ENCODE assay signal across 10 cellular contexts in genomic region chr2:98771771-98772521, GRCh38. TPM values are rescaled to one million over a fixed set of nuclear protein-coding genes. Genes with fewer than 3 reads are reported as not detected.
DNase-seq lines count a peak whose midpoint lies in the region; ATAC-seq, FAIRE-seq and TF ChIP-seq lines count a peak whose summit lies in the region.
"Had no signal": no experiment of that assay in that cellular context is flagged by ENCODE, and none has a peak within 500 bp of the region (broad histone marks: within the 10 kb centered on the region; RNA-seq: fewer than 3 reads in every experiment).

No MANE protein-coding gene starts in this region.

- FAIRE-seq in GM12892 (lab: Jason Lieb, UNC) (peak; percentile 89), RCC 7860 (lab: Jason Lieb, UNC) (peak; percentile 82), astrocyte (lab: Jason Lieb, UNC) (no peak)
- FAIRE-seq: bronchial epithelial cell, GM18507 had no signal

- H3K4me3 ChIP-seq in astrocyte (ENCODE audit: insufficient read depth, low read depth, low read length) (no peak overlapping the region), ascending aorta (no peak overlapping the region), sigmoid colon (no peak overlapping the region)

- H3K4me2 ChIP-seq in astrocyte (ENCODE audit: low read length): no peak overlapping the region

- H4K20me1 ChIP-seq in astrocyte (ENCODE audit: insufficient read depth, low read length): no peaks in the 10 kb centered on the region

- TF ChIP-seq POLR2A in GM12892 (IDR thresholded peaks at IDR 0.05; ENCODE audit: low read depth, low read length): peak; percentile 53; the same call in 1 of the 2 replicates
- TF ChIP-seq POLR2A in sigmoid colon (IDR thresholded peaks at IDR 0.05): no peak

- TF ChIP-seq CTCF in astrocyte (IDR thresholded peaks at IDR 0.05; ENCODE audit: insufficient read depth, low read depth, low read length) (no peak), omental fat pad (IDR thresholded peaks at IDR 0.05) (no peak), ascending aorta (IDR thresholded peaks at IDR 0.05) (no peak), sigmoid colon (IDR thresholded peaks at IDR 0.05) (no peak), GM13976 (IDR thresholded peaks at IDR 0.05; ENCODE audit: borderline replicate concordance, control extremely low read depth, extremely low read depth, insufficient read depth, missing control alignments) (no peak)

- H3K27ac ChIP-seq in astrocyte (ENCODE audit: low read depth, low read length) (no peak overlapping the region), ascending aorta (no peak overlapping the region), sigmoid colon (no peak overlapping the region)

- 42 to 78% methylated on average over 16 of the region's 16 CpGs for WGBS in sigmoid colon, 2 donors

- H3K36me3 Mint-ChIP-seq in astrocyte (ENCODE audit: low read depth, unreplicated experiment): no peaks in the 10 kb centered on the region

- TF ChIP-seq EP300 in sigmoid colon (IDR thresholded peaks at IDR 0.05): no peak

- H3K9me3 Mint-ChIP-seq in astrocyte (ENCODE audit: unreplicated experiment): peaks cover 10% of the 10 kb centered on the region

- intact Hi-C loops in ascending aorta (cut with DNase I): no loop called here
- intact Hi-C loops in sigmoid colon (cut with DNase I): no loop called here

- ATAC-seq in omental fat pad (ENCODE audit: low FRiP score) (peak; percentile 40), GM18868 (IDR thresholded peaks at IDR 0.05; ENCODE audit: unreplicated experiment) (no peak)

- H3K27me3 ChIP-seq in astrocyte (ENCODE audit: insufficient read depth, low read length): peaks cover 2% of the 10 kb centered on the region
- no peaks in the 10 kb centered on the region for H3K27me3 ChIP-seq in ascending aorta
- no peaks in the 10 kb centered on the region for H3K27me3 ChIP-seq in sigmoid colon

- H3K4me1 ChIP-seq in astrocyte (ENCODE audit: insufficient read depth, low read length) (peaks cover 15% of the 10 kb centered on the region), ascending aorta (peaks cover 0 to 16% of the 10 kb centered on the region in 2 donors), sigmoid colon (peaks cover 0 to 10% (median 5%) of the 10 kb centered on the region in 4 donors)

- no peak overlapping the region for H3K27ac Mint-ChIP-seq in astrocyte (ENCODE audit: unreplicated experiment)

- no peak overlapping the region for H3K9ac ChIP-seq in astrocyte (ENCODE audit: low read length)

- in situ Hi-C loops in GM13976 (cut with MboI; ENCODE audit: low sequenced_read_pairs, unreplicated experiment): no loop called here

- DNase-seq in GM12892 (ENCODE audit: insufficient read length) (peak; percentile 41), RCC 7860 (ENCODE audit: low spot score) (peak; percentile 78), astrocyte (ENCODE audit: low read depth) (peak; percentile 89), omental fat pad (ENCODE audit: low spot score) (no peak), ascending aorta (ENCODE audit: low spot score in 2 of 2) (no peak), sigmoid colon (no peak), GM13976 (ENCODE audit: low spot score) (no peak)

- H3K36me3 ChIP-seq in astrocyte (ENCODE audit: insufficient read depth, low read length): no peaks in the 10 kb centered on the region
- no peaks in the 10 kb centered on the region for H3K36me3 ChIP-seq in ascending aorta
- H3K36me3 ChIP-seq in sigmoid colon: no peaks in the 10 kb centered on the region

- H3K27me3 Mint-ChIP-seq in astrocyte (ENCODE audit: low read depth, unreplicated experiment): peaks cover 15% of the 10 kb centered on the region

- H2AFZ ChIP-seq in astrocyte (ENCODE audit: low read depth, low read length): no peak overlapping the region

- peaks cover 14% of the 10 kb centered on the region for H3K4me1 Mint-ChIP-seq in astrocyte (ENCODE audit: low read depth, unreplicated experiment)

- H3K4me3 Mint-ChIP-seq in astrocyte (ENCODE audit: unreplicated experiment): no peak overlapping the region

- H3K9me3 ChIP-seq in astrocyte (ENCODE audit: insufficient read depth, low read depth, low read length) (no peaks in the 10 kb centered on the region), ascending aorta (no peaks in the 10 kb centered on the region), sigmoid colon (no peaks in the 10 kb centered on the region)

- H3K79me2 ChIP-seq in astrocyte (ENCODE audit: insufficient read depth, low read length): no peaks in the 10 kb centered on the region

RNA-seq across cellular contexts. Expression of gene MGAT4A, which starts 41.0 kb away (rescaled TPM):
- 20.5 TPM for polyA plus RNA-seq in GM12892 (2012; ENCODE audit: missing spikeins)
- total RNA-seq in astrocyte (1.2 and 1.7 TPM in 2 replicates), omental fat pad (10 to 100 TPM; 20.1 to 93.7 (median 43.2) TPM), ascending aorta (8.0 TPM), sigmoid colon (10 to 100 TPM in 3 of 4 donors, 1 to 10 TPM in 1; 9.5 to 28.2 (median 16.9) TPM)
- 10 to 100 TPM; 16.8 to 28.2 (median 24.5) TPM for polyA plus RNA-seq in sigmoid colon

Comparison
In these comparisons a context has a peak if more than half of its experiments do, and no peak if none do; other contexts are left out.
1. DNase-seq: peak in GM12892 (single experiment), RCC 7860 (single experiment) and astrocyte (single experiment); none in omental fat pad (single experiment), ascending aorta (0 of 2), sigmoid colon (single experiment) and GM13976 (single experiment).